Comparison of ENCODE assay signal across 8 cellular contexts in genomic region chr18:35344736-35345459, GRCh38. TPM values are rescaled to one million over a fixed set of nuclear protein-coding genes. Genes with fewer than 3 reads are reported as not detected.
DNase-seq lines count a peak whose midpoint lies in the region; ATAC-seq, FAIRE-seq and TF ChIP-seq lines count a peak whose summit lies in the region.

No MANE protein-coding gene starts in this region.

- H3K36me3 ChIP-seq in keratinocyte (ENCODE audit: control insufficient read depth in 2 of 2, extremely low read depth in 1 of 2, insufficient read depth in 2 of 2, low read length in 2 of 2) (peaks cover 5 to 7% of the 10 kb centered on the region in 2 experiments), thyroid gland (peaks cover under 1 to 6% of the 10 kb centered on the region in 2 donors)

- H3K4me3 Mint-ChIP-seq in activated T-helper 2 cell treated with anti-CD3 and anti-CD28 coated beads, Interferon-gamma antibody, Interleukin-2, Interleukin-4, amounts not matched to agents 10 μg/mL and 5 μg/mL and 100 μg/mL, durations not matched to agents 14 hours and 24 hours and 36 hours (ENCODE audit: low read depth), result peak overlapping the region; percentile 94

- intact Hi-C loops in activated T-helper 2 cell treated with anti-CD3 and anti-CD28 coated beads, Interferon-gamma antibody, Interleukin-2, Interleukin-4, amounts not matched to agents 10 μg/mL and 5 μg/mL and 100 μg/mL, durations not matched to agents 14 hours and 24 hours and 36 hours (cut with micrococcal nuclease), result loop anchor here (1.0 to 2.0 kb wide), 5 partner anchors 32 to 304 kb away; partner anchors contain the start of genes INO80C, MAPRE2, ZNF396 and ZSCAN30
- intact Hi-C loops in thyroid gland (cut with DNase I), result loop anchor here (10.0 kb wide), 1 partner anchor 50 kb away; the partner anchor contains the start of gene ZSCAN30

- H4K20me1 ChIP-seq in keratinocyte (ENCODE audit: control insufficient read depth, extremely low read depth, insufficient read depth, low read length), result peaks cover 17% of the 10 kb centered on the region

- WGBS in thyroid gland, 2 donors, result 50 to 54% methylated on average over 12 of the region's 12 CpGs

- DNase-seq in AG10803 (ENCODE audit: low read depth) (no peak), keratinocyte (ENCODE audit: low read depth, low spot score) (no peak), thyroid gland (peak; percentile 27 to 30), mesenteric fat pad (ENCODE audit: low spot score) (no peak), kidney tubule cell (ENCODE audit: low spot score) (no peak)
- DNase-seq in activated T-helper 2 cell treated with anti-CD3 and anti-CD28 coated beads, Interferon-gamma antibody, Interleukin-2, Interleukin-4, amounts not matched to agents 10 μg/mL and 5 μg/mL and 100 μg/mL, durations not matched to agents 14 hours and 24 hours and 36 hours (ENCODE audit: low spot score), result no peak
- DNase-seq in stimulated activated CD4-positive, alpha-beta T cell treated with anti-CD3 and anti-CD28 coated beads, Interleukin-4, amount 100 ng/mL, for 24 hours, result no peak

- peaks cover 22% of the 10 kb centered on the region for H3K4me1 Mint-ChIP-seq in activated T-helper 2 cell treated with anti-CD3 and anti-CD28 coated beads, Interferon-gamma antibody, Interleukin-2, Interleukin-4, amounts not matched to agents 10 μg/mL and 5 μg/mL and 100 μg/mL, durations not matched to agents 14 hours and 24 hours and 36 hours (ENCODE audit: low read depth)

- ATAC-seq in GM21717 (IDR thresholded peaks at IDR 0.05; ENCODE audit: unreplicated experiment), result peak; percentile 4

- H3K4me1 ChIP-seq in keratinocyte (ENCODE audit: control insufficient read depth, extremely low read depth, insufficient read depth, low read length), result peaks cover 6% of the 10 kb centered on the region
- H3K4me1 ChIP-seq in thyroid gland, result peaks cover 24 to 35% of the 10 kb centered on the region in 2 donors

- H3K4me2 ChIP-seq in keratinocyte (ENCODE audit: control insufficient read depth, extremely low read depth, insufficient read depth, low read depth, low read length), result peak overlapping the region; percentile 77

- FAIRE-seq in keratinocyte (lab: Jason Lieb, UNC), result no peak

- TF ChIP-seq CTCF in AG10803 (conservative IDR thresholded peaks at IDR 0.05; ENCODE audit: low read length) (no peak), keratinocyte (optimal IDR thresholded peaks at IDR 0.05 in 1 of 3, IDR thresholded peaks at IDR 0.05 in 1 of 3, conservative IDR thresholded peaks at IDR 0.05 in 1 of 3; ENCODE audit: extremely low read depth in 1 of 3, insufficient read depth in 2 of 3, low read length in 3 of 3) (no peak), thyroid gland (IDR thresholded peaks at IDR 0.05) (no peak)

- peaks cover 43% of the 10 kb centered on the region for H3K79me2 ChIP-seq in keratinocyte (ENCODE audit: control insufficient read depth, insufficient read depth, low read length)

- peak overlapping the region; percentile 83 for H3K27ac Mint-ChIP-seq in activated T-helper 2 cell treated with anti-CD3 and anti-CD28 coated beads, Interferon-gamma antibody, Interleukin-2, Interleukin-4, amounts not matched to agents 10 μg/mL and 5 μg/mL and 100 μg/mL, durations not matched to agents 14 hours and 24 hours and 36 hours

- no peaks in the 10 kb centered on the region for H3K9me3 ChIP-seq in keratinocyte (ENCODE audit: control insufficient read depth, low read depth, low read length)
- H3K9me3 ChIP-seq in thyroid gland, result no peaks in the 10 kb centered on the region

- no peak for TF ChIP-seq POLR2A in thyroid gland (IDR thresholded peaks at IDR 0.05)

- H3K4me3 ChIP-seq in AG10803 (ENCODE audit: low read length), result peak overlapping the region; percentile 96
- H3K4me3 ChIP-seq in keratinocyte (ENCODE audit: control insufficient read depth in 2 of 3, extremely low read depth in 1 of 3, insufficient read depth in 2 of 3, low read depth in 1 of 3, low read length in 3 of 3), result peak overlapping the region; percentile 82 to 91 (median 85)
- peak overlapping the region in 2 of 3 donors; percentile 63 to 99 for H3K4me3 ChIP-seq in thyroid gland (replicated peaks in 1 of 3)

- peaks cover 2% of the 10 kb centered on the region for H3K27me3 Mint-ChIP-seq in activated T-helper 2 cell treated with anti-CD3 and anti-CD28 coated beads, Interferon-gamma antibody, Interleukin-2, Interleukin-4, amounts not matched to agents 10 μg/mL and 5 μg/mL and 100 μg/mL, durations not matched to agents 14 hours and 24 hours and 36 hours (ENCODE audit: low read depth)

- H2AFZ ChIP-seq in keratinocyte (ENCODE audit: control insufficient read depth, low read length), result peak overlapping the region; percentile 28

- no peaks in the 10 kb centered on the region for H3K9me1 ChIP-seq in keratinocyte (ENCODE audit: control insufficient read depth, extremely low read depth, insufficient read depth, low read length)

- no peaks in the 10 kb centered on the region for H3K27me3 ChIP-seq in keratinocyte (ENCODE audit: control insufficient read depth, extremely low read depth, insufficient read depth, low read length)
- no peaks in the 10 kb centered on the region for H3K27me3 ChIP-seq in thyroid gland

- dilution Hi-C loops in keratinocyte (cut with MboI; ENCODE audit: extremely low pct_ligation_motif_present, low sequenced_read_pairs), result no loop called here

- H3K27ac ChIP-seq in keratinocyte (ENCODE audit: control insufficient read depth, insufficient read depth, low read length) (peak overlapping the region; percentile 92), thyroid gland (peak overlapping the region; percentile 96 to 100 (median 100))

- peak overlapping the region; percentile 97 for H3K9ac ChIP-seq in keratinocyte (ENCODE audit: control insufficient read depth, extremely low read depth, insufficient read depth, low read length)

- no peaks in the 10 kb centered on the region for H3K9me3 Mint-ChIP-seq in activated T-helper 2 cell treated with anti-CD3 and anti-CD28 coated beads, Interferon-gamma antibody, Interleukin-2, Interleukin-4, amounts not matched to agents 10 μg/mL and 5 μg/mL and 100 μg/mL, durations not matched to agents 14 hours and 24 hours and 36 hours

- H3K36me3 Mint-ChIP-seq in activated T-helper 2 cell treated with anti-CD3 and anti-CD28 coated beads, Interferon-gamma antibody, Interleukin-2, Interleukin-4, amounts not matched to agents 10 μg/mL and 5 μg/mL and 100 μg/mL, durations not matched to agents 14 hours and 24 hours and 36 hours (ENCODE audit: low read depth), result peaks cover 19% of the 10 kb centered on the region

RNA-seq across cellular contexts. Expression of gene ZNF24, which starts 0.7 kb away (rescaled TPM):
- total RNA-seq in activated T-helper 2 cell treated with anti-CD3 and anti-CD28 coated beads, Interferon-gamma antibody, Interleukin-2, Interleukin-4, amounts not matched to agents 10 μg/mL and 5 μg/mL and 100 μg/mL, durations not matched to agents 14 hours and 24 hours and 36 hours, result 46.0 and 51.5 TPM in 2 replicates
- polyA plus RNA-seq in keratinocyte, result 12.2 to 20.3 TPM (median 14.1 TPM) in 3 replicates
- polyA plus RNA-seq in keratinocyte (2011; ENCODE audit: low read depth), result 23.2 TPM
- 6.9 and 13.1 TPM in 2 replicates for polyA plus RNA-seq in keratinocyte (2011; cell fraction: cytosol; rRNA removed)
- polyA plus RNA-seq in keratinocyte (2011; cell fraction: nucleus; rRNA removed), result 14.8 and 22.7 TPM in 2 replicates
- 15.9 and 16.3 TPM in 2 replicates for polyA plus RNA-seq in keratinocyte (2012; ENCODE audit: low replicate concordance)
- 21.9 to 24.5 TPM (median 24.3 TPM) in 3 replicates for polyA minus RNA-seq in keratinocyte
- polyA minus RNA-seq in keratinocyte (2011; cell fraction: cytosol; rRNA and poly(A)+ RNA removed), result 12.1 TPM
- polyA minus RNA-seq in keratinocyte (2011; cell fraction: nucleus; rRNA and poly(A)+ RNA removed), result 12.6 and 20.9 TPM in 2 replicates
- 10 to 100 TPM; 54.9 to 76.2 (median 58.1) TPM for total RNA-seq in thyroid gland
- total RNA-seq in mesenteric fat pad, result 39.8 TPM

RNA-seq across cellular contexts. Expression of gene ZNF396, which starts 32.2 kb away (rescaled TPM):
- 0.25 and 0.32 TPM in 2 replicates for total RNA-seq in activated T-helper 2 cell treated with anti-CD3 and anti-CD28 coated beads, Interferon-gamma antibody, Interleukin-2, Interleukin-4, amounts not matched to agents 10 μg/mL and 5 μg/mL and 100 μg/mL, durations not matched to agents 14 hours and 24 hours and 36 hours
- 0.20 to 0.49 TPM (median 0.33 TPM) in 3 replicates for polyA plus RNA-seq in keratinocyte
- polyA plus RNA-seq in keratinocyte (2011; ENCODE audit: low read depth), result 0.35 TPM
- 0.19 and 0.28 TPM in 2 replicates for polyA plus RNA-seq in keratinocyte (2011; cell fraction: cytosol; rRNA removed)
- 0.36 TPM in 2 replicates for polyA plus RNA-seq in keratinocyte (2011; cell fraction: nucleus; rRNA removed)
- polyA plus RNA-seq in keratinocyte (2012; ENCODE audit: low replicate concordance), result 0.18 and 0.56 TPM in 2 replicates
- polyA minus RNA-seq in keratinocyte, result 0.13 TPM in 2 of 3 replicates, not detected in the other
- polyA minus RNA-seq in keratinocyte (2011; cell fraction: cytosol; rRNA and poly(A)+ RNA removed), result not detected
- 0.23 and 0.32 TPM in 2 replicates for polyA minus RNA-seq in keratinocyte (2011; cell fraction: nucleus; rRNA and poly(A)+ RNA removed)
- total RNA-seq in thyroid gland (10 to 100 TPM in 1 of 4 donors, 1 to 10 TPM in 3; 5.3 to 14.2 (median 9.1) TPM), mesenteric fat pad (1.7 TPM)

RNA-seq across cellular contexts. Expression of gene ZSCAN30, which starts 54.9 kb away (rescaled TPM):
- 15.5 and 19.9 TPM in 2 replicates for total RNA-seq in activated T-helper 2 cell treated with anti-CD3 and anti-CD28 coated beads, Interferon-gamma antibody, Interleukin-2, Interleukin-4, amounts not matched to agents 10 μg/mL and 5 μg/mL and 100 μg/mL, durations not matched to agents 14 hours and 24 hours and 36 hours
- polyA plus RNA-seq in keratinocyte, result 8.4 to 13.6 TPM (median 11.3 TPM) in 3 replicates
- 4.8 TPM for polyA plus RNA-seq in keratinocyte (2011; ENCODE audit: low read depth)
- polyA plus RNA-seq in keratinocyte (2011; cell fraction: cytosol; rRNA removed), result 4.4 and 5.6 TPM in 2 replicates
- polyA plus RNA-seq in keratinocyte (2011; cell fraction: nucleus; rRNA removed), result 36.2 and 40.3 TPM in 2 replicates
- polyA plus RNA-seq in keratinocyte (2012; ENCODE audit: low replicate concordance), result 7.3 and 8.2 TPM in 2 replicates
- 5.1 to 14.0 TPM (median 9.7 TPM) in 3 replicates for polyA minus RNA-seq in keratinocyte
- 10.9 TPM for polyA minus RNA-seq in keratinocyte (2011; cell fraction: cytosol; rRNA and poly(A)+ RNA removed)
- polyA minus RNA-seq in keratinocyte (2011; cell fraction: nucleus; rRNA and poly(A)+ RNA removed), result 13.5 and 29.1 TPM in 2 replicates
- total RNA-seq in thyroid gland, result 10 to 100 TPM; 33.7 to 49.6 (median 41.8) TPM
- 13.2 TPM for total RNA-seq in mesenteric fat pad

Comparison
In these comparisons a context has a peak if more than half of its experiments do, and no peak if none do; other contexts are left out.
1. DNase-seq: peak in thyroid gland (2 of 2); none in AG10803 (single experiment), activated T-helper 2 cell treated with anti-CD3 and anti-CD28 coated beads, Interferon-gamma antibody, Interleukin-2, Interleukin-4, amounts not matched to agents 10 μg/mL and 5 μg/mL and 100 μg/mL, durations not matched to agents 14 hours and 24 hours and 36 hours (single experiment), keratinocyte (single experiment), mesenteric fat pad (single experiment), stimulated activated CD4-positive, alpha-beta T cell treated with anti-CD3 and anti-CD28 coated beads, Interleukin-4, amount 100 ng/mL, for 24 hours (single experiment) and kidney tubule cell (single experiment).
2. Peak in every context shown above with its lines, with median percentiles within 50 percentile points of each other: H3K4me3 ChIP-seq.